ENCODE assay signal across 8 cellular contexts in genomic region chr14:95156153-95156764, GRCh38. TPM values are rescaled to one million over a fixed set of nuclear protein-coding genes. Genes with fewer than 3 reads are reported as not detected.
DNase-seq lines count a peak whose midpoint lies in the region; ATAC-seq lines count a peak whose summit lies in the region.

No MANE protein-coding gene starts in this region.

- peaks cover 50% of the 10 kb centered on the region for H3K4me1 Mint-ChIP-seq in activated naive CD4-positive, alpha-beta T cell treated with anti-CD3 and anti-CD28 coated beads, Interleukin-2, amount 10 ng/mL, durations not matched to agents 7 days and 5 days
- H3K4me1 Mint-ChIP-seq in effector memory CD8-positive, alpha-beta T cell (ENCODE audit: low read depth in 2 of 2): peaks cover 37 to 50% of the 10 kb centered on the region in 2 donors
- H3K4me1 Mint-ChIP-seq in natural killer cell treated with Interleukin-12 subunit alpha and Interleukin-12 subunit beta and Interleukin-15 and Interleukin-18, amount 100 ng/mL, for 72 hours (ENCODE audit: low read depth in 2 of 2): peaks cover 42 to 45% of the 10 kb centered on the region in 2 donors

- CTCF ChIA-PET in activated naive CD4-positive, alpha-beta T cell treated with anti-CD3 and anti-CD28 coated beads, Interleukin-2, amount 10 ng/mL, durations not matched to agents 7 days and 5 days (lab: Charles Lee): interaction anchor here (0.8 kb wide), 1 partner anchor 378 kb away, joined by 3 read pairs; no protein-coding TSS in a partner anchor

- peak; percentile 20 for DNase-seq in activated naive CD4-positive, alpha-beta T cell treated with anti-CD3 and anti-CD28 coated beads, Interleukin-2, amount 10 ng/mL, durations not matched to agents 7 days and 5 days
- DNase-seq in activated naive CD4-positive, alpha-beta T cell treated with anti-CD3 and anti-CD28 coated beads, Interleukin-2, amount 50 U/mL, for 16 hours: no peak
- DNase-seq in RKO (ENCODE audit: low spot score) (peak; percentile 45), ecto neural progenitor cell (ENCODE audit: low spot score) (no peak)
- DNase-seq in effector memory CD8-positive, alpha-beta T cell: no peak
- DNase-seq in natural killer cell treated with Interleukin-12 subunit alpha and Interleukin-12 subunit beta and Interleukin-15 and Interleukin-18, amount 100 ng/mL, for 72 hours (ENCODE audit: low spot score): no peak

- no peaks in the 10 kb centered on the region for H3K9me3 Mint-ChIP-seq in activated naive CD4-positive, alpha-beta T cell treated with anti-CD3 and anti-CD28 coated beads, Interleukin-2, amount 10 ng/mL, durations not matched to agents 7 days and 5 days
- H3K9me3 Mint-ChIP-seq in effector memory CD8-positive, alpha-beta T cell: no peaks in the 10 kb centered on the region
- H3K9me3 Mint-ChIP-seq in natural killer cell treated with Interleukin-12 subunit alpha and Interleukin-12 subunit beta and Interleukin-15 and Interleukin-18, amount 100 ng/mL, for 72 hours: no peaks in the 10 kb centered on the region

- peak overlapping the region; percentile 78 for H3K4me3 Mint-ChIP-seq in activated naive CD4-positive, alpha-beta T cell treated with anti-CD3 and anti-CD28 coated beads, Interleukin-2, amount 10 ng/mL, durations not matched to agents 7 days and 5 days
- peak overlapping the region; percentile 78 to 80 for H3K4me3 Mint-ChIP-seq in effector memory CD8-positive, alpha-beta T cell
- H3K4me3 Mint-ChIP-seq in natural killer cell treated with Interleukin-12 subunit alpha and Interleukin-12 subunit beta and Interleukin-15 and Interleukin-18, amount 100 ng/mL, for 72 hours: peak overlapping the region; percentile 81

- ATAC-seq in effector memory CD8-positive, alpha-beta T cell (replicated peaks): no peak
- no peak for ATAC-seq in natural killer cell treated with Interleukin-12 subunit alpha and Interleukin-12 subunit beta and Interleukin-15 and Interleukin-18, amount 100 ng/mL, for 72 hours
- ATAC-seq in HG02610 (IDR thresholded peaks at IDR 0.05; ENCODE audit: unreplicated experiment): no peak
- no peak for ATAC-seq in HG02973 (IDR thresholded peaks at IDR 0.05; ENCODE audit: unreplicated experiment)

- peak overlapping the region; percentile 89 for H3K27ac Mint-ChIP-seq in activated naive CD4-positive, alpha-beta T cell treated with anti-CD3 and anti-CD28 coated beads, Interleukin-2, amount 10 ng/mL, durations not matched to agents 7 days and 5 days
- peak overlapping the region; percentile 44 to 75 for H3K27ac Mint-ChIP-seq in effector memory CD8-positive, alpha-beta T cell
- H3K27ac Mint-ChIP-seq in natural killer cell treated with Interleukin-12 subunit alpha and Interleukin-12 subunit beta and Interleukin-15 and Interleukin-18, amount 100 ng/mL, for 72 hours: peak overlapping the region; percentile 64 to 81

- no peaks in the 10 kb centered on the region for H3K27me3 Mint-ChIP-seq in activated naive CD4-positive, alpha-beta T cell treated with anti-CD3 and anti-CD28 coated beads, Interleukin-2, amount 10 ng/mL, durations not matched to agents 7 days and 5 days
- H3K27me3 Mint-ChIP-seq in effector memory CD8-positive, alpha-beta T cell: no peaks in the 10 kb centered on the region
- H3K27me3 Mint-ChIP-seq in natural killer cell treated with Interleukin-12 subunit alpha and Interleukin-12 subunit beta and Interleukin-15 and Interleukin-18, amount 100 ng/mL, for 72 hours: no peaks in the 10 kb centered on the region

- peaks cover 10% of the 10 kb centered on the region for H3K36me3 Mint-ChIP-seq in activated naive CD4-positive, alpha-beta T cell treated with anti-CD3 and anti-CD28 coated beads, Interleukin-2, amount 10 ng/mL, durations not matched to agents 7 days and 5 days
- peaks cover 13% of the 10 kb centered on the region for H3K36me3 Mint-ChIP-seq in effector memory CD8-positive, alpha-beta T cell (ENCODE audit: insufficient read depth)
- H3K36me3 Mint-ChIP-seq in natural killer cell treated with Interleukin-12 subunit alpha and Interleukin-12 subunit beta and Interleukin-15 and Interleukin-18, amount 100 ng/mL, for 72 hours: peaks cover 4% of the 10 kb centered on the region

RNA-seq across cellular contexts. Expression of gene DICER1, which starts 1.1 kb away (rescaled TPM):
- total RNA-seq in natural killer cell treated with Interleukin-12 subunit alpha and Interleukin-12 subunit beta and Interleukin-15 and Interleukin-18, amount 100 ng/mL, for 72 hours: 100 to 1,000 TPM; 104 to 115 TPM

Comparison
In these comparisons a context has a peak if more than half of its experiments do, and no peak if none do; other contexts are left out.
1. DNase-seq: peak in activated naive CD4-positive, alpha-beta T cell treated with anti-CD3 and anti-CD28 coated beads, Interleukin-2, amount 10 ng/mL, durations not matched to agents 7 days and 5 days (single experiment) and RKO (single experiment); none in activated naive CD4-positive, alpha-beta T cell treated with anti-CD3 and anti-CD28 coated beads, Interleukin-2, amount 50 U/mL, for 16 hours (single experiment), effector memory CD8-positive, alpha-beta T cell (0 of 3), natural killer cell treated with Interleukin-12 subunit alpha and Interleukin-12 subunit beta and Interleukin-15 and Interleukin-18, amount 100 ng/mL, for 72 hours (single experiment) and ecto neural progenitor cell (single experiment).
2. Peak in every context shown above with its lines, with median percentiles within 50 percentile points of each other: H3K27ac Mint-ChIP-seq and H3K4me3 Mint-ChIP-seq.